ENCODE assay signal across 23 cellular contexts in the genomic region with DNA sequence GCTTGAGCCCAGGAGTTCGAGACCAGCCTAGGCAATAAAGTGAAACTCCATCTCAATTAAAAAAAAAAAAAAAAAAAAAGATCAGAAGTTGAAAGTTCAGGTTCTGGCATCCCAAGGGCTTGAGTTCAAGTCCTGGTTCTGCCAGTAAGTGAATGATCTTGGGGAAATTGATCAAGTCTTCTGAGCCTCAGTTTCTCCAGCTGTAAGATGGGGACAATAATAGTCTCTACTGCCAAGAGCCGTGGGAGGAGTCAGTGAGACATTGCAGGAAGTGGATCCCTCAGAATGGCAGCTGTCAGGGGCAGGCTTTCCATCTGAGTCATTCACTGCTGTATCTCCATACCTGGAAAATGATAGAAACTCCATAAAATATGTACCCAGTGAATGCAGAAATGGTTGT.
"Had no signal": no experiment of that assay in that cellular context is flagged by ENCODE, and none has a peak within 500 bp of the region (broad histone marks: within the 10 kb centered on the region; RNA-seq: fewer than 3 reads in every experiment).

No MANE protein-coding gene starts in this region.

- FAIRE-seq: kidney, pancreas, urothelium cell line had no signal

- DNase-seq: cortex of kidney; dorsolateral prefrontal cortex; effector CD8-positive, alpha-beta T cell; esophagus squamous epithelium; foreskin fibroblast; kidney; left colon; left ventricle myocardium superior; mesenchymal stem cell; midbrain; naive B cell; occipital lobe; pancreas; stimulated activated CD4-positive, alpha-beta T cell treated with anti-CD3 and anti-CD28 coated beads, Interleukin-2, amount 100 ng/mL, for 48 hours; stimulated activated naive CD4-positive, alpha-beta T cell treated with Interleukin-2 at 50 U/mL for 16 hours; trophoblast cell had no signal

- H3K4me3 Mint-ChIP-seq: naive B cell, nephron had no signal

- H3K36me3 Mint-ChIP-seq: naive B cell had no signal

- H3K9me3 Mint-ChIP-seq: naive B cell, nephron had no signal

- H3K27ac Mint-ChIP-seq: naive B cell, nephron, progenitor cell of endocrine pancreas had no signal

- ATAC-seq: left colon, left ventricle myocardium superior, pancreas, right cardiac atrium had no signal

- H3K36me3 ChIP-seq: esophagus squamous epithelium, pancreas had no signal

- H3K4me3 ChIP-seq: dorsolateral prefrontal cortex, esophagus squamous epithelium, hepatocyte, lung, pancreas, smooth muscle cell had no signal
